ENCODE assay signal across 2 cellular contexts in the genomic region with DNA sequence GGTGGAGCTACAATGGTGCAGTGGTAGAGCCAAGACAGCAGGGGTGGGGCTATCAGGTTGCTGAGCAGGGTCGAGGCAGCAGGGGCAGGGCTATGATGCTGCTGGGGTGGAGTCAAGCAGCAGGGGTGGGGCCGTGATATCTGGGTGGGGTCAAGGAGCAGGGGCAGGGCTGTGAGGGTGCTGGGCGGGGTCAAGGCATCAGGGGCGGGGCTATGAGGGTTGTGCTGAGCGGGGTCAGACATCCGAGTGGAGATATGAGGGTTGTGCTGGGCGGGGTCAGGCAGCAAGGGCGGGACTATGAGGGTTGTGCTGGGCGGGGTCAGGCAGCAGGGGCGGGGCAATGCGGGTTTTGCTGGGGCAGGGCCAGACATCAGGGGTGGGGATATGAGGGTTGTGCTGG.
TF ChIP-seq lines count a peak whose summit lies in the region.

No MANE protein-coding gene starts in this region.

TF ChIP-seq in SK-N-SH, 30 proteins besides CTCF, POLR2A, EP300 and RAD21:
- TF ChIP-seq REST (IDR thresholded peaks at IDR 0.05; ENCODE audit: low read depth, low read length) (no peak), SMC3 (IDR thresholded peaks at IDR 0.05; ENCODE audit: low read depth, low read length) (no peak), GABPA (IDR thresholded peaks at IDR 0.05; ENCODE audit: low read depth) (no peak), USF2 (IDR thresholded peaks at IDR 0.05; ENCODE audit: borderline replicate concordance, low read depth, low read length) (no peak), EZH2phosphoT487 (IDR thresholded peaks at IDR 0.05; ENCODE audit: borderline replicate concordance, low read depth) (no peak), TEAD4 (IDR thresholded peaks at IDR 0.05; ENCODE audit: borderline replicate concordance, insufficient read depth) (no peak), FOXJ3 (CRISPR knock-in tag; IDR thresholded peaks at IDR 0.05) (no peak), ZBTB33 (IDR thresholded peaks at IDR 0.05; ENCODE audit: borderline replicate concordance, low read depth) (no peak), FOXM1 (IDR thresholded peaks at IDR 0.05; ENCODE audit: low read depth) (no peak), GATA2 (CRISPR knock-in tag; IDR thresholded peaks at IDR 0.05) (no peak)
- TF ChIP-seq, protein P1, sequence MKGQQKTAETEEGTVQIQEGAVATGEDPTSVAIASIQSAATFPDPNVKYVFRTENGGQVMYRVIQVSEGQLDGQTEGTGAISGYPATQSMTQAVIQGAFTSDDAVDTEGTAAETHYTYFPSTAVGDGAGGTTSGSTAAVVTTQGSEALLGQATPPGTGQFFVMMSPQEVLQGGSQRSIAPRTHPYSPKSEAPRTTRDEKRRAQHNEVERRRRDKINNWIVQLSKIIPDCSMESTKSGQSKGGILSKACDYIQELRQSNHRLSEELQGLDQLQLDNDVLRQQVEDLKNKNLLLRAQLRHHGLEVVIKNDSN (IDR thresholded peaks at IDR 0.05; ENCODE audit: borderline replicate concordance, low read depth), result no peak

TF ChIP-seq in GM12878, 131 proteins besides CTCF, POLR2A, EP300 and RAD21:
- TF ChIP-seq FOS (IDR thresholded peaks at IDR 0.05; ENCODE audit: borderline replicate concordance, extremely low read depth, insufficient read length), result no peak
- no peak for TF ChIP-seq FOXK2 (IDR thresholded peaks at IDR 0.05)
- TF ChIP-seq NBN (IDR thresholded peaks at IDR 0.05), result no peak
- TF ChIP-seq, protein P2, sequence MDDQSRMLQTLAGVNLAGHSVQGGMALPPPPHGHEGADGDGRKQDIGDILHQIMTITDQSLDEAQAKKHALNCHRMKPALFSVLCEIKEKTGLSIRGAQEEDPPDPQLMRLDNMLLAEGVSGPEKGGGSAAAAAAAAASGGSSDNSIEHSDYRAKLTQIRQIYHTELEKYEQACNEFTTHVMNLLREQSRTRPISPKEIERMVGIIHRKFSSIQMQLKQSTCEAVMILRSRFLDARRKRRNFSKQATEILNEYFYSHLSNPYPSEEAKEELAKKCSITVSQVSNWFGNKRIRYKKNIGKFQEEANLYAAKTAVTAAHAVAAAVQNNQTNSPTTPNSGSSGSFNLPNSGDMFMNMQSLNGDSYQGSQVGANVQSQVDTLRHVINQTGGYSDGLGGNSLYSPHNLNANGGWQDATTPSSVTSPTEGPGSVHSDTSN (IDR thresholded peaks at IDR 0.05; ENCODE audit: insufficient replicate concordance, low read depth, low read length), result no peak
- TF ChIP-seq ATF7 (IDR thresholded peaks at IDR 0.05; ENCODE audit: low read depth), result no peak
- TF ChIP-seq CBFB (IDR thresholded peaks at IDR 0.05; ENCODE audit: low read depth), result no peak
- no peak for TF ChIP-seq WRNIP1 (IDR thresholded peaks at IDR 0.05; ENCODE audit: borderline replicate concordance, low read depth, low read length)
- TF ChIP-seq GATAD2B (conservative IDR thresholded peaks at IDR 0.05; ENCODE audit: low read depth), result no peak
- TF ChIP-seq ZBTB40 (IDR thresholded peaks at IDR 0.05; ENCODE audit: borderline replicate concordance), result no peak
- no peak for TF ChIP-seq SMARCA5 (IDR thresholded peaks at IDR 0.05)
- TF ChIP-seq RUNX3 (IDR thresholded peaks at IDR 0.05; ENCODE audit: low read length), result no peak
TF ChIP-seq in GM12878: peak in this region for 0.
